ENCODE assay signal across 1 cellular context in genomic region chr12:108822458-108823205, GRCh38.
TF ChIP-seq lines count a peak whose summit lies in the region.

No MANE protein-coding gene starts in this region.

TF ChIP-seq in K562, 482 proteins besides CTCF, POLR2A, EP300 and RAD21 (continued from another document):
- TF ChIP-seq, protein P1, sequence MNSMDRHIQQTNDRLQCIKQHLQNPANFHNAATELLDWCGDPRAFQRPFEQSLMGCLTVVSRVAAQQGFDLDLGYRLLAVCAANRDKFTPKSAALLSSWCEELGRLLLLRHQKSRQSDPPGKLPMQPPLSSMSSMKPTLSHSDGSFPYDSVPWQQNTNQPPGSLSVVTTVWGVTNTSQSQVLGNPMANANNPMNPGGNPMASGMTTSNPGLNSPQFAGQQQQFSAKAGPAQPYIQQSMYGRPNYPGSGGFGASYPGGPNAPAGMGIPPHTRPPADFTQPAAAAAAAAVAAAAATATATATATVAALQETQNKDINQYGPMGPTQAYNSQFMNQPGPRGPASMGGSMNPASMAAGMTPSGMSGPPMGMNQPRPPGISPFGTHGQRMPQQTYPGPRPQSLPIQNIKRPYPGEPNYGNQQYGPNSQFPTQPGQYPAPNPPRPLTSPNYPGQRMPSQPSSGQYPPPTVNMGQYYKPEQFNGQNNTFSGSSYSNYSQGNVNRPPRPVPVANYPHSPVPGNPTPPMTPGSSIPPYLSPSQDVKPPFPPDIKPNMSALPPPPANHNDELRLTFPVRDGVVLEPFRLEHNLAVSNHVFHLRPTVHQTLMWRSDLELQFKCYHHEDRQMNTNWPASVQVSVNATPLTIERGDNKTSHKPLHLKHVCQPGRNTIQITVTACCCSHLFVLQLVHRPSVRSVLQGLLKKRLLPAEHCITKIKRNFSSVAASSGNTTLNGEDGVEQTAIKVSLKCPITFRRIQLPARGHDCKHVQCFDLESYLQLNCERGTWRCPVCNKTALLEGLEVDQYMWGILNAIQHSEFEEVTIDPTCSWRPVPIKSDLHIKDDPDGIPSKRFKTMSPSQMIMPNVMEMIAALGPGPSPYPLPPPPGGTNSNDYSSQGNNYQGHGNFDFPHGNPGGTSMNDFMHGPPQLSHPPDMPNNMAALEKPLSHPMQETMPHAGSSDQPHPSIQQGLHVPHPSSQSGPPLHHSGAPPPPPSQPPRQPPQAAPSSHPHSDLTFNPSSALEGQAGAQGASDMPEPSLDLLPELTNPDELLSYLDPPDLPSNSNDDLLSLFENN (IDR thresholded peaks at IDR 0.05; ENCODE audit: low read depth in 2 of 2, low read length in 2 of 2) = 0 out of 4 replicates have a peak, but pooled peaks of 1 of the 2 experiments have one; percentile 27
- TF ChIP-seq LARP7 (IDR thresholded peaks at IDR 0.05) (no peak), CBFA2T2 (conservative IDR thresholded peaks at IDR 0.05) (peak; percentile 90), ZNF239 (CRISPR knock-in tag; IDR thresholded peaks at IDR 0.05) (no peak), CCAR2 (IDR thresholded peaks at IDR 0.05; ENCODE audit: low read depth, low read length) (no peak), ARID1B (IDR thresholded peaks at IDR 0.05) (peak; percentile 82), ZNF41 (CRISPR knock-in tag; conservative IDR thresholded peaks at IDR 0.05) (no peak), JUNB (CRISPR knock-in tag; conservative IDR thresholded peaks at IDR 0.05) (no peak), EZH2 (IDR thresholded peaks at IDR 0.05; ENCODE audit: borderline replicate concordance, low read depth, low read length) (no peak), RBM34 (IDR thresholded peaks at IDR 0.05; ENCODE audit: borderline replicate concordance, insufficient read depth, low read length) (no peak), ZNF134 (CRISPR knock-in tag; conservative IDR thresholded peaks at IDR 0.05) (no peak), ELF1 (tag; IDR thresholded peaks at IDR 0.05) (no peak), CEBPG (CRISPR knock-in tag; IDR thresholded peaks at IDR 0.05) (no peak), CEBPG (tag; conservative IDR thresholded peaks at IDR 0.05 in 1 of 2, IDR thresholded peaks at IDR 0.05 in 1 of 2) (no peak), ZNF512 (tag; IDR thresholded peaks at IDR 0.05) (no peak), DNMT1 (IDR thresholded peaks at IDR 0.05) (no peak), RAD51 (IDR thresholded peaks at IDR 0.05; ENCODE audit: borderline replicate concordance, low read depth) (no peak)
- TF ChIP-seq, protein P2, sequence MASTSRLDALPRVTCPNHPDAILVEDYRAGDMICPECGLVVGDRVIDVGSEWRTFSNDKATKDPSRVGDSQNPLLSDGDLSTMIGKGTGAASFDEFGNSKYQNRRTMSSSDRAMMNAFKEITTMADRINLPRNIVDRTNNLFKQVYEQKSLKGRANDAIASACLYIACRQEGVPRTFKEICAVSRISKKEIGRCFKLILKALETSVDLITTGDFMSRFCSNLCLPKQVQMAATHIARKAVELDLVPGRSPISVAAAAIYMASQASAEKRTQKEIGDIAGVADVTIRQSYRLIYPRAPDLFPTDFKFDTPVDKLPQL (IDR thresholded peaks at IDR 0.05; ENCODE audit: extremely low read depth, insufficient read length) = no peak
